ENCODE assay signal across 19 cellular contexts in genomic region chr16:12700161-12700560, GRCh38.
"Had no signal": no experiment of that assay in that cellular context is flagged by ENCODE, and none has a peak within 500 bp of the region (broad histone marks: within the 10 kb centered on the region; RNA-seq: fewer than 3 reads in every experiment).

No MANE protein-coding gene starts in this region.

- FAIRE-seq: colon, urothelium cell line had no signal

- H3K4me3 Mint-ChIP-seq: dendritic cell treated with granulocyte-macrophage colony-stimulating factor and Interleukin-4, amounts not matched to agents 40 ng/mL and 50 ng/mL, for 4 days; effector memory CD8-positive, alpha-beta T cell; naive thymus-derived CD8-positive, alpha-beta T cell; type B pancreatic cell had no signal

- H3K9me3 Mint-ChIP-seq: dendritic cell treated with granulocyte-macrophage colony-stimulating factor and Interleukin-4, amounts not matched to agents 40 ng/mL and 50 ng/mL, for 4 days; effector memory CD8-positive, alpha-beta T cell; naive thymus-derived CD8-positive, alpha-beta T cell; type B pancreatic cell had no signal

- ATAC-seq: effector memory CD8-positive, alpha-beta T cell; foreskin keratinocyte; left colon; mucosa of descending colon; naive thymus-derived CD8-positive, alpha-beta T cell had no signal

- DNase-seq: effector memory CD8-positive, alpha-beta T cell; foreskin keratinocyte; left colon; mesendoderm; mucosa of descending colon; naive thymus-derived CD8-positive, alpha-beta T cell; stimulated activated CD4-positive, alpha-beta T cell treated with anti-CD3 and anti-CD28 coated beads, Interleukin-2, amount 100 ng/mL, for 24 hours; stimulated activated CD4-positive, alpha-beta T cell treated with anti-CD3 and anti-CD28 coated beads, Interleukin-4, amount 100 ng/mL, for 4 hours; stimulated activated naive CD4-positive, alpha-beta T cell; thyroid gland had no signal

- H3K36me3 ChIP-seq: suprapubic skin, thyroid gland had no signal

- H3K27ac Mint-ChIP-seq: dendritic cell treated with granulocyte-macrophage colony-stimulating factor and Interleukin-4, amounts not matched to agents 40 ng/mL and 50 ng/mL, for 4 days; effector memory CD8-positive, alpha-beta T cell; naive thymus-derived CD8-positive, alpha-beta T cell; type B pancreatic cell had no signal

- H3K79me2 ChIP-seq: hepatocyte had no signal

- H3K27ac ChIP-seq: foreskin keratinocyte, hepatocyte, neutrophil, sigmoid colon, skin epidermis, suprapubic skin, thyroid gland had no signal

- H3K27me3 Mint-ChIP-seq: dendritic cell treated with granulocyte-macrophage colony-stimulating factor and Interleukin-4, amounts not matched to agents 40 ng/mL and 50 ng/mL, for 4 days; effector memory CD8-positive, alpha-beta T cell; naive thymus-derived CD8-positive, alpha-beta T cell; type B pancreatic cell had no signal

- H3K4me1 ChIP-seq: foreskin keratinocyte, sigmoid colon, suprapubic skin, thyroid gland had no signal

- H3K27me3 ChIP-seq: foreskin keratinocyte, hepatocyte, neutrophil, sigmoid colon, suprapubic skin, thyroid gland had no signal

- H3K4me3 ChIP-seq: hepatocyte, mucosa of descending colon, sigmoid colon, skin epidermis, suprapubic skin, thyroid gland had no signal

- H3K4me1 Mint-ChIP-seq: naive thymus-derived CD8-positive, alpha-beta T cell had no signal

- H3K4me2 ChIP-seq: hepatocyte had no signal

- H3K9me3 ChIP-seq: mucosa of descending colon, neutrophil, sigmoid colon, suprapubic skin, thyroid gland had no signal

- H2AFZ ChIP-seq: hepatocyte had no signal
